8 cellular contexts compared by ENCODE assay signal in genomic region chr4:80202190-80202711, GRCh38. TPM values are rescaled to one million over a fixed set of nuclear protein-coding genes. Genes with fewer than 3 reads are reported as not detected.
A peak's percentile ranks its signal among the peaks of the same experiment; 100 is the strongest.
DNase-seq lines count a peak whose midpoint lies in the region; ATAC-seq, FAIRE-seq and TF ChIP-seq lines count a peak whose summit lies in the region.

No MANE protein-coding gene starts in this region.

- H3K27ac ChIP-seq in osteoblast (ENCODE audit: low read depth, low read length) (peak overlapping the region; percentile 27), tibial artery (peak overlapping the region; percentile 74 to 79)

- DNase-seq in Ammon's horn (ENCODE audit: low spot score): peak; percentile 67
- DNase-seq in GM19239 (ENCODE audit: insufficient read length, low spot score): peak; percentile 85
- DNase-seq in RPMI7951 (ENCODE audit: low read depth): peak; percentile 79
- peak; percentile 66 for DNase-seq in activated gamma-delta T cell treated with anti-CD3 and anti-CD28 coated beads, Interleukin-2, amount 50 U/mL, for 16 hours (ENCODE audit: low read depth)
- peak; percentile 55 for DNase-seq in globus pallidus (ENCODE audit: low spot score)
- peak; percentile 99 for DNase-seq in osteoblast (ENCODE audit: insufficient read length, low spot score, missing footprints)
- DNase-seq in tibial artery: peak; percentile 77 to 91

- H3K36me3 ChIP-seq in osteoblast (ENCODE audit: insufficient read depth, low read length) (no peaks in the 10 kb centered on the region), tibial artery (no peaks in the 10 kb centered on the region)

- H3K27me3 ChIP-seq in osteoblast (ENCODE audit: insufficient read depth, low read length) (no peaks in the 10 kb centered on the region), tibial artery (peaks cover 0 to 46% of the 10 kb centered on the region in 2 donors)

- intact Hi-C loops in tibial artery (cut with DNase I; ENCODE audit: low total_unique reads): no loop called here

- TF ChIP-seq CTCF in osteoblast (IDR thresholded peaks at IDR 0.05; ENCODE audit: extremely low read depth, low read depth, low read length) (peak; percentile 49), tibial artery (IDR thresholded peaks at IDR 0.05) (peak; percentile 78 to 90)

- H3K4me1 ChIP-seq in osteoblast (ENCODE audit: insufficient read depth, low read length) (peaks cover 8% of the 10 kb centered on the region), tibial artery (peaks cover 0 to 34% (median 28%) of the 10 kb centered on the region in 4 donors)

- peak overlapping the region; percentile 82 for H2AFZ ChIP-seq in osteoblast (ENCODE audit: low read length)

- peak; percentile 11 for FAIRE-seq in GM19239 (lab: Jason Lieb, UNC)

- peak; percentile 78 for ATAC-seq in HG03354 (IDR thresholded peaks at IDR 0.05; ENCODE audit: poor library complexity, severe bottlenecking, unreplicated experiment)

- H4K20me1 ChIP-seq in osteoblast (ENCODE audit: insufficient read depth, low read length): no peaks in the 10 kb centered on the region

- H3K9me3 ChIP-seq in osteoblast (ENCODE audit: low read depth, low read length) (no peaks in the 10 kb centered on the region), tibial artery (no peaks in the 10 kb centered on the region)

- H3K4me2 ChIP-seq in osteoblast (ENCODE audit: insufficient read depth, low read length): peak overlapping the region; percentile 84

- peaks cover 3% of the 10 kb centered on the region for H3K79me2 ChIP-seq in osteoblast (ENCODE audit: insufficient read depth, low read length)

- H3K4me3 ChIP-seq in osteoblast (ENCODE audit: insufficient read depth, low read length) (peak overlapping the region; percentile 79), tibial artery (peak overlapping the region; percentile 62 to 77)

RNA-seq across cellular contexts. Expression of gene PRDM8, which starts 4.9 kb away (rescaled TPM):
- 6.4 and 11.7 TPM in 2 replicates for total RNA-seq in RPMI7951 (2014; rRNA removed; shearing (Covaris generic))
- total RNA-seq in osteoblast: 3.6 and 5.0 TPM in 2 replicates

Comparison
In these comparisons a context has a peak if more than half of its experiments do, and no peak if none do; other contexts are left out.
1. Peak in every context shown above with its lines: DNase-seq, ATAC-seq, H3K4me3 ChIP-seq and H3K27ac ChIP-seq.